1 cellular context compared by ENCODE assay signal in genomic region chr2:42960835-42961165, GRCh38.
TF ChIP-seq lines count a peak whose summit lies in the region.

No MANE protein-coding gene starts in this region.

TF ChIP-seq in H1, 55 proteins besides CTCF, POLR2A, EP300 and RAD21:
- TF ChIP-seq E2F6 (IDR thresholded peaks at IDR 0.05) (no peak), HDAC6 (IDR thresholded peaks at IDR 0.05; ENCODE audit: low read depth, low read length) (no peak), ATF2 (IDR thresholded peaks at IDR 0.05; ENCODE audit: low read length) (no peak), TAF7 (optimal IDR thresholded peaks at IDR 0.05; ENCODE audit: borderline replicate concordance, low read depth, low read length) (no peak), SIX5 (IDR thresholded peaks at IDR 0.05; ENCODE audit: low read depth, low read length) (no peak), TBP (IDR thresholded peaks at IDR 0.05; ENCODE audit: low read depth, low read length) (no peak), RBBP5 (IDR thresholded peaks at IDR 0.05; ENCODE audit: borderline replicate concordance, low read depth, low read length) (no peak), EZH2 (IDR thresholded peaks at IDR 0.05; ENCODE audit: low read depth, low read length, severe bottlenecking) (no peak), GABPA (IDR thresholded peaks at IDR 0.05; ENCODE audit: borderline replicate concordance, insufficient read depth, low read length) (no peak), ZNF274 (IDR thresholded peaks at IDR 0.05; ENCODE audit: borderline replicate concordance, extremely low read depth, low read length) (no peak), CHD1 (IDR thresholded peaks at IDR 0.05; ENCODE audit: low read depth, low read length) (no peak), SP2 (IDR thresholded peaks at IDR 0.05; ENCODE audit: low read length) (no peak), CREB1 (IDR thresholded peaks at IDR 0.05) (no peak), SP4 (IDR thresholded peaks at IDR 0.05; ENCODE audit: low read length) (no peak), JUN (IDR thresholded peaks at IDR 0.05; ENCODE audit: low read depth, low read length) (no peak), POU5F1 (IDR thresholded peaks at IDR 0.05; ENCODE audit: low read depth, low read length) (no peak)
TF ChIP-seq in H1: peak in this region for 0.
